Comparison of ENCODE assay signal across 14 cellular contexts in the genomic region with DNA sequence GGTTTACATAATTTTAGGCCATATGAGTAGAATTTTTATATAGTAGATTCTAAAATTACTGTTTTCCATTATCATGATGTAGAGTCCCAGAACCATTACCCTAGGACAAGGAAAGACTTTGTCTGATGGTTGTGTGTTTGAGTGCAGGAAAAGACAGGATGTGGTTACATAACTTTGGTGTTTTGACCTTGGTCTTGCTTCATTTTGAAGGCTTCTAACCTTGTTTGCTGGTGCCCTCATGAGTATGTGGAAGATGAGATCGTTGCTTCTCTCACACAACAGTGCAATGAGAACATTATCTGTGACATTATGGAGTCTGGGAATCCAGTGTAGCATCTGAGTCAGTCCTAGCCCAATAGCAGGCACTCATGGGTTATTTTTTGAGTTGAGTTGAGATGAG.
"Had no signal": no experiment of that assay in that cellular context is flagged by ENCODE, and none has a peak within 500 bp of the region (broad histone marks: within the 10 kb centered on the region; RNA-seq: fewer than 3 reads in every experiment).

No MANE protein-coding gene starts in this region.

- H3K27me3 Mint-ChIP-seq: activated B cell treated with CpG ODN at 0.5 μM for 24 hours; activated CD4-positive, alpha-beta T cell treated with anti-CD3 and anti-CD28 coated beads, Interleukin-2, amount 10 ng/mL, durations not matched to agents 24 days and 14 days; stimulated activated memory B cell treated with anti-CD40 and anti-IgM and Interleukin-4, amounts not matched to agents 10 μg/mL and 1 μg/mL and 100 μg/mL, for 72 hours had no signal

- H3K36me3 Mint-ChIP-seq: stimulated activated memory B cell treated with anti-CD40 and anti-IgM and Interleukin-4, amounts not matched to agents 10 μg/mL and 1 μg/mL and 100 μg/mL, for 72 hours had no signal

- H3K9me3 ChIP-seq: pancreas, thyroid gland had no signal

- ATAC-seq: naive thymus-derived CD4-positive, alpha-beta T cell; pancreas; stimulated activated memory B cell treated with anti-CD40 and anti-IgM and Interleukin-4, amounts not matched to agents 10 μg/mL and 1 μg/mL and 100 μg/mL, for 72 hours had no signal

- H3K4me1 Mint-ChIP-seq: activated B cell treated with CpG ODN at 0.5 μM for 24 hours had no signal

- H3K27ac Mint-ChIP-seq: activated B cell treated with CpG ODN at 0.5 μM for 24 hours; activated CD4-positive, alpha-beta T cell treated with anti-CD3 and anti-CD28 coated beads, Interleukin-2, amount 10 ng/mL, durations not matched to agents 24 days and 14 days; activated naive CD8-positive, alpha-beta T cell treated with anti-CD3 and anti-CD28 coated beads, Interleukin-2, amount 10 ng/mL, durations not matched to agents 7 days and 5 days; activated T-helper 1 cell treated with anti-CD3 and anti-CD28 coated beads, Interleukin-12 subunit alpha, Interleukin-12 subunit beta, Interleukin-2, Interleukin-4 antibody, amounts not matched to agents 30 ng/mL and 10 ng/mL and 1 ng/mL, durations not matched to agents 14 hours and 24 hours and 36 hours; naive thymus-derived CD4-positive, alpha-beta T cell; stimulated activated memory B cell treated with anti-CD40 and anti-IgM and Interleukin-4, amounts not matched to agents 10 μg/mL and 1 μg/mL and 100 μg/mL, for 72 hours had no signal

- DNase-seq: activated B cell treated with CpG ODN at 0.5 μM for 24 hours; activated CD4-positive, alpha-beta T cell treated with anti-CD3 and anti-CD28 coated beads, Interleukin-2, amount 10 ng/mL, durations not matched to agents 24 days and 14 days; activated naive CD4-positive, alpha-beta T cell; activated naive CD8-positive, alpha-beta T cell treated with anti-CD3 and anti-CD28 coated beads, Interleukin-2, amount 10 ng/mL, durations not matched to agents 7 days and 5 days; anterior cingulate cortex; cortex of kidney; effector CD8-positive, alpha-beta T cell; islet precursor cell; mammary epithelial cell; naive thymus-derived CD4-positive, alpha-beta T cell; pancreas; thyroid gland had no signal

- H3K27me3 ChIP-seq: pancreas, thyroid gland had no signal

- H3K4me1 ChIP-seq: pancreas, thyroid gland had no signal

- H3K27ac ChIP-seq: pancreas, thyroid gland had no signal

- H3K36me3 ChIP-seq: pancreas, thyroid gland had no signal

- H3K9me3 Mint-ChIP-seq: activated T-helper 1 cell treated with anti-CD3 and anti-CD28 coated beads, Interleukin-12 subunit alpha, Interleukin-12 subunit beta, Interleukin-2, Interleukin-4 antibody, amounts not matched to agents 30 ng/mL and 10 ng/mL and 1 ng/mL, durations not matched to agents 14 hours and 24 hours and 36 hours; stimulated activated memory B cell treated with anti-CD40 and anti-IgM and Interleukin-4, amounts not matched to agents 10 μg/mL and 1 μg/mL and 100 μg/mL, for 72 hours had no signal

- H3K4me3 ChIP-seq: pancreas, thyroid gland had no signal

- H3K4me3 Mint-ChIP-seq: activated B cell treated with CpG ODN at 0.5 μM for 24 hours; activated CD4-positive, alpha-beta T cell treated with anti-CD3 and anti-CD28 coated beads, Interleukin-2, amount 10 ng/mL, durations not matched to agents 24 days and 14 days; activated naive CD8-positive, alpha-beta T cell treated with anti-CD3 and anti-CD28 coated beads, Interleukin-2, amount 10 ng/mL, durations not matched to agents 7 days and 5 days; activated T-helper 1 cell treated with anti-CD3 and anti-CD28 coated beads, Interleukin-12 subunit alpha, Interleukin-12 subunit beta, Interleukin-2, Interleukin-4 antibody, amounts not matched to agents 30 ng/mL and 10 ng/mL and 1 ng/mL, durations not matched to agents 14 hours and 24 hours and 36 hours; naive thymus-derived CD4-positive, alpha-beta T cell; stimulated activated memory B cell treated with anti-CD40 and anti-IgM and Interleukin-4, amounts not matched to agents 10 μg/mL and 1 μg/mL and 100 μg/mL, for 72 hours had no signal
